Comparison of ENCODE assay signal across 2 cellular contexts in the genomic region with DNA sequence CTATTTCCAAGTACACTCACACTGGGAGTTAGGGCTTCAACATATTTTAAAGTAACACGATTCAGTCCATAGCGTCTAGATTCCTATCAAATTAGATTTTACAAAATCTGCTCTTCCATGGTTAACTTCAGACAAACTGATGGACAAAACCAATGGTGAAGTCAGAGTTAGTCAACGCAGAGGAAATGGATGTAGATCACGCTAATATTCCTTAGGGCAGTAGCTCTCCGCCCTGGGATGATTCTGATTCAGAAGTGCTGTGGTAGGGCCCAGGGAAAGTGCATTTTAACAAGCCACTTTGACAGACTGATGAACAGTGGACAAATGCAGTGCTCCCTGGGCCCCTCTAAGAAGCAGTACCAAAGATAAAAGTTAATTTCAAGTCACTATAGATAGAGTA.
TF ChIP-seq lines count a peak whose summit lies in the region.

No MANE protein-coding gene starts in this region.

TF ChIP-seq in IMR-90, 13 proteins besides CTCF, POLR2A, EP300 and RAD21 (continued from another document):
- TF ChIP-seq, protein P1, sequence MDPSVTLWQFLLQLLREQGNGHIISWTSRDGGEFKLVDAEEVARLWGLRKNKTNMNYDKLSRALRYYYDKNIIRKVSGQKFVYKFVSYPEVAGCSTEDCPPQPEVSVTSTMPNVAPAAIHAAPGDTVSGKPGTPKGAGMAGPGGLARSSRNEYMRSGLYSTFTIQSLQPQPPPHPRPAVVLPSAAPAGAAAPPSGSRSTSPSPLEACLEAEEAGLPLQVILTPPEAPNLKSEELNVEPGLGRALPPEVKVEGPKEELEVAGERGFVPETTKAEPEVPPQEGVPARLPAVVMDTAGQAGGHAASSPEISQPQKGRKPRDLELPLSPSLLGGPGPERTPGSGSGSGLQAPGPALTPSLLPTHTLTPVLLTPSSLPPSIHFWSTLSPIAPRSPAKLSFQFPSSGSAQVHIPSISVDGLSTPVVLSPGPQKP (IDR thresholded peaks at IDR 0.05; ENCODE audit: borderline replicate concordance, low read depth, low read length) = no peak
- TF ChIP-seq RFX5 (IDR thresholded peaks at IDR 0.05; ENCODE audit: low read depth, low read length) = no peak
- TF ChIP-seq USF2 (IDR thresholded peaks at IDR 0.05; ENCODE audit: low read depth, low read length) = no peak
- TF ChIP-seq FOS (IDR thresholded peaks at IDR 0.05; ENCODE audit: low read depth, low read length) = no peak
- no peak for TF ChIP-seq NFE2L2 (IDR thresholded peaks at IDR 0.05; ENCODE audit: low read depth, low read length)
- no peak for TF ChIP-seq MXI1 (IDR thresholded peaks at IDR 0.05; ENCODE audit: borderline replicate concordance, low read depth, low read length)
- TF ChIP-seq CEBPB (IDR thresholded peaks at IDR 0.05; ENCODE audit: low read depth, low read length) = no peak

TF ChIP-seq in SK-N-SH, 30 proteins besides CTCF, POLR2A, EP300 and RAD21 (continued from another document):
- TF ChIP-seq MXI1 (IDR thresholded peaks at IDR 0.05; ENCODE audit: low read depth, low read length) (no peak), TEAD4 (IDR thresholded peaks at IDR 0.05; ENCODE audit: borderline replicate concordance, insufficient read depth) (no peak), GABPA (IDR thresholded peaks at IDR 0.05; ENCODE audit: low read depth) (no peak), POLR2AphosphoS5 (IDR thresholded peaks at IDR 0.05; ENCODE audit: low read depth, low read length) (no peak), JUND (IDR thresholded peaks at IDR 0.05) (no peak), MAX (IDR thresholded peaks at IDR 0.05; ENCODE audit: low read depth) (no peak), REST (IDR thresholded peaks at IDR 0.05; ENCODE audit: low read depth, low read length) (no peak), ZBTB33 (IDR thresholded peaks at IDR 0.05; ENCODE audit: borderline replicate concordance, low read depth) (no peak)
TF ChIP-seq in SK-N-SH: peak in this region for 0.
